In genomic region chr7:137978464-137979237, GRCh38 we compare ENCODE assay signal across 8 cellular contexts. TPM values are rescaled to one million over a fixed set of nuclear protein-coding genes. Genes with fewer than 3 reads are reported as not detected.
DNase-seq lines count a peak whose midpoint lies in the region; ATAC-seq and TF ChIP-seq lines count a peak whose summit lies in the region.

No MANE protein-coding gene starts in this region.

- no TSS peak for BruUV-seq in PC-3 (replicated peaks; lab: Mats Ljungman, UMichigan)

- peak overlapping the region; percentile 3 to 68 (median 32) for H3K27ac Mint-ChIP-seq in nephron

- H3K9me3 Mint-ChIP-seq in nephron: peaks cover 3% of the 10 kb centered on the region

- intact Hi-C loops in PC-3 (cut with micrococcal nuclease): loop anchor here (1.0 to 2.0 kb wide), 2 partner anchors 8 to 24 kb away; partner anchors contain the start of gene CREB3L2

- no peak overlapping the region for H2AFZ ChIP-seq in PC-3 (ENCODE audit: low read length)

- H3K27me3 Mint-ChIP-seq in nephron (ENCODE audit: low read depth): no peaks in the 10 kb centered on the region

- peak overlapping the region; percentile 68 for H3K4me2 ChIP-seq in PC-3 (ENCODE audit: low read length)

- H3K27ac ChIP-seq in PC-3 (ENCODE audit: low read length): peak overlapping the region; percentile 94

- CTCF ChIA-PET in PC-3 (lab: Charles Lee): no interaction called here

- H3K4me3 Mint-ChIP-seq in nephron: no peak overlapping the region

- H3K36me3 ChIP-seq in PC-3 (ENCODE audit: low read depth, low read length): no peaks in the 10 kb centered on the region; the same call in 1 of the 2 replicates

- H3K79me2 ChIP-seq in PC-3 (ENCODE audit: low read length): peaks cover 40% of the 10 kb centered on the region

- peak; percentile 82 for ATAC-seq in PC-3

- DNase-seq in A172 (ENCODE audit: low spot score): peak; percentile 95
- peak; percentile 92 for DNase-seq in PC-3
- DNase-seq in epithelial cell of proximal tubule (ENCODE audit: low read depth): peak; percentile 75
- DNase-seq in NCI-H774 (lab: John Stamatoyannopoulos, UW): no peak
- no peak for DNase-seq in SKM-1 treated with dmso at 0.1 percent for 144 hours (lab: John Stamatoyannopoulos, UW; ENCODE audit: unreplicated experiment)
- DNase-seq in NCI-H748 (lab: John Stamatoyannopoulos, UW; ENCODE audit: unreplicated experiment): no peak
- DNase-seq in NCI-H128 (lab: John Stamatoyannopoulos, UW; ENCODE audit: unreplicated experiment): no peak

- H3K9me2 ChIP-seq in PC-3 (replicated peaks; ENCODE audit: low read length): no peaks in the 10 kb centered on the region

- H3K9ac ChIP-seq in PC-3 (ENCODE audit: low read length): peak overlapping the region; percentile 67

- no peaks in the 10 kb centered on the region for H3F3A ChIP-seq in PC-3 (ENCODE audit: low read length, unreplicated experiment)

- H4K20me1 ChIP-seq in PC-3 (ENCODE audit: low read length): no peaks in the 10 kb centered on the region

- H3K4me1 Mint-ChIP-seq in nephron: peaks cover 68% of the 10 kb centered on the region

- H3K4me1 ChIP-seq in PC-3 (ENCODE audit: insufficient read depth, low read length): peaks cover 48% of the 10 kb centered on the region

- H3K36me3 Mint-ChIP-seq in nephron (ENCODE audit: low read depth): peaks cover 34% of the 10 kb centered on the region

- POLR2A ChIA-PET in PC-3 (lab: Charles Lee; ENCODE audit: unreplicated experiment): no interaction called here

- H3K4me3 ChIP-seq in PC-3 (ENCODE audit: low read length) (no peak overlapping the region), epithelial cell of proximal tubule (ENCODE audit: low read depth, low read length) (no peak overlapping the region)

- H3K9me3 ChIP-seq in PC-3 (ENCODE audit: low read length): no peaks in the 10 kb centered on the region

- TF ChIP-seq CTCF in PC-3 (conservative IDR thresholded peaks at IDR 0.05; ENCODE audit: low read depth, low read length): no peak
- no peak for TF ChIP-seq CTCF in epithelial cell of proximal tubule (conservative IDR thresholded peaks at IDR 0.05; ENCODE audit: low read depth, low read length)
- TF ChIP-seq CTCF in nephron (IDR thresholded peaks at IDR 0.05; ENCODE audit: unreplicated experiment in 3 of 3): no peak

- H3K27me3 ChIP-seq in PC-3 (ENCODE audit: low read length): no peaks in the 10 kb centered on the region

RNA-seq across cellular contexts. Expression of gene CREB3L2, which starts 23.2 kb away (rescaled TPM):
- total RNA-seq in A172 (2014; rRNA removed; shearing (Covaris generic)): 3.9 and 5.5 TPM in 2 replicates
- total RNA-seq in PC-3 (2014; rRNA removed) (9.3 and 18.1 TPM in 2 replicates), epithelial cell of proximal tubule (14.5 and 18.3 TPM in 2 replicates)

Comparison
In these comparisons a context has a peak if more than half of its experiments do, and no peak if none do; other contexts are left out.
1. DNase-seq: peak in A172 (single experiment), PC-3 (single experiment) and epithelial cell of proximal tubule (single experiment); none in NCI-H774 (single experiment), SKM-1 treated with dmso at 0.1 percent for 144 hours (single experiment), NCI-H748 (single experiment) and NCI-H128 (single experiment).